ENCODE assay signal across 12 cellular contexts in the genomic region with DNA sequence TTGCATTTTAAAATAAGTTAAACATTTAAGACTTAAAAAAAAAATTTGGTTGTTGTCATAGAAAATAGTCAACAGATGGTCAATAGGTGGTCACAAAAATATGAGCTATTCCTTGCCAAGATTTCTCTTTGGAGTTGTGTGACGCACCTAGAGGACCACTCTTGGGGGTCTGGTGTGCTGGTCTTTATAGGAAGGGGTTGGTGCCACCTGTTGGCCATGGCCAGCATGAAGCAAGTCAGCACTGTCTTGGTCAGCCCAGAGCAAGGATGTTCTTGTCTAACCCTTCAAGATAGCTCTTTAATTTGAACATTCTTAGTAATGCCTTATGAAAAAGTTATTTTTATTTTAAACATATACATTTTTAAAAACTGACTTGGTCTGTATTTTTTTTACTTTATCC.
DNase-seq lines count a peak whose midpoint lies in the region; TF ChIP-seq lines count a peak whose summit lies in the region.
"Had no signal": no experiment of that assay in that cellular context is flagged by ENCODE, and none has a peak within 500 bp of the region (broad histone marks: within the 10 kb centered on the region; RNA-seq: fewer than 3 reads in every experiment).

No MANE protein-coding gene starts in this region.

- H3K27me3 Mint-ChIP-seq in T-helper 2 cell treated with Interferon-gamma antibody and Interleukin-4, amounts not matched to agents 5 μg/mL and 100 μg/mL, for 36 hours (ENCODE audit: low read depth) = no peaks in the 10 kb centered on the region
- H3K27me3 Mint-ChIP-seq: CD8-positive, alpha-beta memory T cell; natural killer cell treated with Interleukin-12 subunit alpha and Interleukin-12 subunit beta and Interleukin-15 and Interleukin-18, amount 100 ng/mL, for 72 hours had no signal

- TF ChIP-seq CTCF in 22Rv1 (IDR thresholded peaks at IDR 0.05) = peak; percentile 77
- TF ChIP-seq CTCF in GM12872 (IDR thresholded peaks at IDR 0.05; ENCODE audit: insufficient read depth, low read depth, low read length) = peak; percentile 34; the same call in 2 of the 3 replicates

- DNase-seq in NCI-H1105 (lab: John Stamatoyannopoulos, UW) (peak; percentile 17), ecto neural progenitor cell (ENCODE audit: low spot score) (peak; percentile 55), activated gamma-delta T cell (lab: John Stamatoyannopoulos, UW) (no peak), T-helper 2 cell (no peak)
- DNase-seq in T-helper 2 cell treated with Interferon-gamma antibody and Interleukin-4, amounts not matched to agents 5 μg/mL and 100 μg/mL, for 36 hours (ENCODE audit: low spot score) = no peak
- DNase-seq in activated naive CD4-positive, alpha-beta T cell (lab: John Stamatoyannopoulos, UW) = no peak
- DNase-seq: activated naive CD4-positive, alpha-beta T cell treated with anti-CD3 and anti-CD28 coated beads, Interleukin-2, amount 50 U/mL, for 16 hours; CD8-positive, alpha-beta memory T cell; stimulated activated CD4-positive, alpha-beta T cell treated with anti-CD3 and anti-CD28 coated beads, Interleukin-2, amount 100 ng/mL, for 24 hours had no signal

- H3K4me3 Mint-ChIP-seq in T-helper 2 cell treated with Interferon-gamma antibody and Interleukin-4, amounts not matched to agents 5 μg/mL and 100 μg/mL, for 36 hours = no peak overlapping the region
- H3K4me3 Mint-ChIP-seq: CD8-positive, alpha-beta memory T cell; natural killer cell treated with Interleukin-12 subunit alpha and Interleukin-12 subunit beta and Interleukin-15 and Interleukin-18, amount 100 ng/mL, for 72 hours had no signal

- H3K27ac Mint-ChIP-seq in T-helper 2 cell treated with Interferon-gamma antibody and Interleukin-4, amounts not matched to agents 5 μg/mL and 100 μg/mL, for 36 hours = no peak overlapping the region
- H3K27ac Mint-ChIP-seq: CD8-positive, alpha-beta memory T cell; natural killer cell treated with Interleukin-12 subunit alpha and Interleukin-12 subunit beta and Interleukin-15 and Interleukin-18, amount 100 ng/mL, for 72 hours had no signal

- H3K4me1 Mint-ChIP-seq in T-helper 2 cell treated with Interferon-gamma antibody and Interleukin-4, amounts not matched to agents 5 μg/mL and 100 μg/mL, for 36 hours (ENCODE audit: low read depth) = no peaks in the 10 kb centered on the region
- H3K4me1 Mint-ChIP-seq: CD8-positive, alpha-beta memory T cell had no signal

- no peak overlapping the region for H3K27ac ChIP-seq in 22Rv1

- no peaks in the 10 kb centered on the region for H3K36me3 Mint-ChIP-seq in T-helper 2 cell treated with Interferon-gamma antibody and Interleukin-4, amounts not matched to agents 5 μg/mL and 100 μg/mL, for 36 hours (ENCODE audit: low read depth)
- H3K36me3 Mint-ChIP-seq: CD8-positive, alpha-beta memory T cell had no signal

- H3K9me3 Mint-ChIP-seq in T-helper 2 cell treated with Interferon-gamma antibody and Interleukin-4, amounts not matched to agents 5 μg/mL and 100 μg/mL, for 36 hours = peaks cover 13% of the 10 kb centered on the region

Comparison
In these comparisons a context has a peak if more than half of its experiments do, and no peak if none do; other contexts are left out.
1. DNase-seq: peak in NCI-H1105 (single experiment) and ecto neural progenitor cell (single experiment); none in T-helper 2 cell treated with Interferon-gamma antibody and Interleukin-4, amounts not matched to agents 5 μg/mL and 100 μg/mL, for 36 hours (single experiment), activated naive CD4-positive, alpha-beta T cell (0 of 4), activated gamma-delta T cell (single experiment) and T-helper 2 cell (0 of 5).